Comparison of ENCODE assay signal across 1 cellular context in the genomic region with DNA sequence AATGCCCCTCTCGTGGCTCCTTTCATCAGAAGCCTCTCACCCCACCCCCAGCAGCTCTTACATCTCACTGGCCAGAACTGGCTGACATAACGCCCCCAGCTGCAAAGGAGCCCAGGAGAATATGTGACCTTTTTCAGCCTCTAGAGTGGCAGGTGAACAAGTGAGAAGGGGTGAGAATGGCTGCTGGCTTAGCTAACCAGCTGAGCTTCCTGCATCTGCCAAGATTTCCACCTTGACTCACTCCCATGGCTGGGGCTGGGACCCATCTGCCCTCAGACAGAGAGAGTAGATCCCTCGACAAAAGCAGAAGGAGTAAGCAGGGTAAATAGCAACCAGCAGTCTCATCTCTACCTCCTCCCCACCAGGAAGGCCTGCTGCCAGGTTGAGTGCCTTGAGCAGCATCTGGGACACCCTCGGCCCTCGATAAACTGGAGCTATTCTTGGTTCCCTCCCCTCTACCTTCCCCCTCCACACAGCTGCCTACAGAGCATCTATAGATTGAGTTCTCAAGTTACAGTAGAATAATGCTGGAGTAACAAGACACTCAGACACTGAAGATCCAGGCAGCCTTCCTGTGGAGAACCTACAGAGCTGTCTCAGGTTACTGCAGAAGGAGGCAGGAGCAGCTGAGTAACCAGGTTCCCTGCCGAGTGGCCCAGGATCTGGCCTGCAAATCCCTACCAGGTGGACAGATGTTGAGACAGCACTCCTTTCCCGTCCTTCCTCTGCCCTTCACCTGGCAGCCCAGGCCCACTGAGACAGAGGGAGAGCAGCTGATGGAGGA.
TF ChIP-seq lines count a peak whose summit lies in the region.

No MANE protein-coding gene starts in this region.

TF ChIP-seq in WTC11, 78 proteins besides CTCF, POLR2A, EP300 and RAD21 (continued from another document and continues in another):
- TF ChIP-seq, protein P1, sequence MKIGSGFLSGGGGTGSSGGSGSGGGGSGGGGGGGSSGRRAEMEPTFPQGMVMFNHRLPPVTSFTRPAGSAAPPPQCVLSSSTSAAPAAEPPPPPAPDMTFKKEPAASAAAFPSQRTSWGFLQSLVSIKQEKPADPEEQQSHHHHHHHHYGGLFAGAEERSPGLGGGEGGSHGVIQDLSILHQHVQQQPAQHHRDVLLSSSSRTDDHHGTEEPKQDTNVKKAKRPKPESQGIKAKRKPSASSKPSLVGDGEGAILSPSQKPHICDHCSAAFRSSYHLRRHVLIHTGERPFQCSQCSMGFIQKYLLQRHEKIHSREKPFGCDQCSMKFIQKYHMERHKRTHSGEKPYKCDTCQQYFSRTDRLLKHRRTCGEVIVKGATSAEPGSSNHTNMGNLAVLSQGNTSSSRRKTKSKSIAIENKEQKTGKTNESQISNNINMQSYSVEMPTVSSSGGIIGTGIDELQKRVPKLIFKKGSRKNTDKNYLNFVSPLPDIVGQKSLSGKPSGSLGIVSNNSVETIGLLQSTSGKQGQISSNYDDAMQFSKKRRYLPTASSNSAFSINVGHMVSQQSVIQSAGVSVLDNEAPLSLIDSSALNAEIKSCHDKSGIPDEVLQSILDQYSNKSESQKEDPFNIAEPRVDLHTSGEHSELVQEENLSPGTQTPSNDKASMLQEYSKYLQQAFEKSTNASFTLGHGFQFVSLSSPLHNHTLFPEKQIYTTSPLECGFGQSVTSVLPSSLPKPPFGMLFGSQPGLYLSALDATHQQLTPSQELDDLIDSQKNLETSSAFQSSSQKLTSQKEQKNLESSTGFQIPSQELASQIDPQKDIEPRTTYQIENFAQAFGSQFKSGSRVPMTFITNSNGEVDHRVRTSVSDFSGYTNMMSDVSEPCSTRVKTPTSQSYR (CRISPR knock-in tag; IDR thresholded peaks at IDR 0.05), result 0 out of 2 replicates have a peak, but pooled peaks have one; percentile 34
- TF ChIP-seq, protein P2, sequence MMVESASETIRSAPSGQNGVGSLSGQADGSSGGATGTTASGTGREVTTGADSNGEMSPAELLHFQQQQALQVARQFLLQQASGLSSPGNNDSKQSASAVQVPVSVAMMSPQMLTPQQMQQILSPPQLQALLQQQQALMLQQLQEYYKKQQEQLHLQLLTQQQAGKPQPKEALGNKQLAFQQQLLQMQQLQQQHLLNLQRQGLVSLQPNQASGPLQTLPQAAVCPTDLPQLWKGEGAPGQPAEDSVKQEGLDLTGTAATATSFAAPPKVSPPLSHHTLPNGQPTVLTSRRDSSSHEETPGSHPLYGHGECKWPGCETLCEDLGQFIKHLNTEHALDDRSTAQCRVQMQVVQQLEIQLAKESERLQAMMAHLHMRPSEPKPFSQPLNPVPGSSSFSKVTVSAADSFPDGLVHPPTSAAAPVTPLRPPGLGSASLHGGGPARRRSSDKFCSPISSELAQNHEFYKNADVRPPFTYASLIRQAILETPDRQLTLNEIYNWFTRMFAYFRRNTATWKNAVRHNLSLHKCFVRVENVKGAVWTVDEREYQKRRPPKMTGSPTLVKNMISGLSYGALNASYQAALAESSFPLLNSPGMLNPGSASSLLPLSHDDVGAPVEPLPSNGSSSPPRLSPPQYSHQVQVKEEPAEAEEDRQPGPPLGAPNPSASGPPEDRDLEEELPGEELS (CRISPR knock-in tag; IDR thresholded peaks at IDR 0.05), result no peak; the same call in 1 of the 2 replicates
- TF ChIP-seq, protein P3, sequence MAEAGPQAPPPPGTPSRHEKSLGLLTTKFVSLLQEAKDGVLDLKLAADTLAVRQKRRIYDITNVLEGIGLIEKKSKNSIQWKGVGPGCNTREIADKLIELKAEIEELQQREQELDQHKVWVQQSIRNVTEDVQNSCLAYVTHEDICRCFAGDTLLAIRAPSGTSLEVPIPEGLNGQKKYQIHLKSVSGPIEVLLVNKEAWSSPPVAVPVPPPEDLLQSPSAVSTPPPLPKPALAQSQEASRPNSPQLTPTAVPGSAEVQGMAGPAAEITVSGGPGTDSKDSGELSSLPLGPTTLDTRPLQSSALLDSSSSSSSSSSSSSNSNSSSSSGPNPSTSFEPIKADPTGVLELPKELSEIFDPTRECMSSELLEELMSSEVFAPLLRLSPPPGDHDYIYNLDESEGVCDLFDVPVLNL (CRISPR knock-in tag; IDR thresholded peaks at IDR 0.05; ENCODE audit: borderline replicate concordance, low read depth), result no peak
- TF ChIP-seq CBFB (CRISPR knock-in tag; IDR thresholded peaks at IDR 0.05; ENCODE audit: low read depth) (no peak), GRHL2 (CRISPR knock-in tag; IDR thresholded peaks at IDR 0.05; ENCODE audit: insufficient replicate concordance, severe bottlenecking) (no peak), HMGA2 (CRISPR knock-in tag; IDR thresholded peaks at IDR 0.05) (no peak), PRRX2 (CRISPR knock-in tag; IDR thresholded peaks at IDR 0.05) (peak; percentile 85; the same call in 1 of the 2 replicates), RELA (CRISPR knock-in tag; IDR thresholded peaks at IDR 0.05; ENCODE audit: borderline replicate concordance) (no peak; the same call in 1 of the 2 replicates), FOXP1 (CRISPR knock-in tag; IDR thresholded peaks at IDR 0.05; ENCODE audit: borderline replicate concordance) (0 out of 2 replicates have a peak, but pooled peaks have one; percentile 54), TCF7 (CRISPR knock-in tag; IDR thresholded peaks at IDR 0.05; ENCODE audit: low read depth) (no peak), JUN (CRISPR knock-in tag; IDR thresholded peaks at IDR 0.05) (no peak), ZNF219 (CRISPR knock-in tag; IDR thresholded peaks at IDR 0.05; ENCODE audit: borderline replicate concordance) (no peak), KAT7 (CRISPR knock-in tag; IDR thresholded peaks at IDR 0.05; ENCODE audit: borderline replicate concordance) (no peak), ZNF423 (CRISPR knock-in tag; IDR thresholded peaks at IDR 0.05) (peak; percentile 74; the same call in 1 of the 2 replicates), CREM (CRISPR knock-in tag; IDR thresholded peaks at IDR 0.05) (no peak), ZNF138 (CRISPR knock-in tag; conservative IDR thresholded peaks at IDR 0.05) (no peak), TP53 (CRISPR knock-in tag; IDR thresholded peaks at IDR 0.05) (no peak), ESRRA (CRISPR knock-in tag; IDR thresholded peaks at IDR 0.05; ENCODE audit: borderline replicate concordance) (0 out of 2 replicates have a peak, but pooled peaks have one; percentile 12), ZNF121 (CRISPR knock-in tag; IDR thresholded peaks at IDR 0.05) (no peak), ETV6 (CRISPR knock-in tag; IDR thresholded peaks at IDR 0.05) (0 out of 2 replicates have a peak, but pooled peaks have one; percentile 51), SOX15 (CRISPR knock-in tag; IDR thresholded peaks at IDR 0.05) (no peak)
- TF ChIP-seq, protein P4, sequence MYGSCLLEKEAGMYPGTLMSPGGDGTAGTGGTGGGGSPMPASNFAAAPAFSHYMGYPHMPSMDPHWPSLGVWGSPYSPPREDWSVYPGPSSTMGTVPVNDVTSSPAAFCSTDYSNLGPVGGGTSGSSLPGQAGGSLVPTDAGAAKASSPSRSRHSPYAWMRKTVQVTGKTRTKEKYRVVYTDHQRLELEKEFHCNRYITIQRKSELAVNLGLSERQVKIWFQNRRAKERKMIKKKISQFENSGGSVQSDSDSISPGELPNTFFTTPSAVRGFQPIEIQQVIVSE (CRISPR knock-in tag; IDR thresholded peaks at IDR 0.05; ENCODE audit: borderline replicate concordance), result no peak
- TF ChIP-seq, protein P5, sequence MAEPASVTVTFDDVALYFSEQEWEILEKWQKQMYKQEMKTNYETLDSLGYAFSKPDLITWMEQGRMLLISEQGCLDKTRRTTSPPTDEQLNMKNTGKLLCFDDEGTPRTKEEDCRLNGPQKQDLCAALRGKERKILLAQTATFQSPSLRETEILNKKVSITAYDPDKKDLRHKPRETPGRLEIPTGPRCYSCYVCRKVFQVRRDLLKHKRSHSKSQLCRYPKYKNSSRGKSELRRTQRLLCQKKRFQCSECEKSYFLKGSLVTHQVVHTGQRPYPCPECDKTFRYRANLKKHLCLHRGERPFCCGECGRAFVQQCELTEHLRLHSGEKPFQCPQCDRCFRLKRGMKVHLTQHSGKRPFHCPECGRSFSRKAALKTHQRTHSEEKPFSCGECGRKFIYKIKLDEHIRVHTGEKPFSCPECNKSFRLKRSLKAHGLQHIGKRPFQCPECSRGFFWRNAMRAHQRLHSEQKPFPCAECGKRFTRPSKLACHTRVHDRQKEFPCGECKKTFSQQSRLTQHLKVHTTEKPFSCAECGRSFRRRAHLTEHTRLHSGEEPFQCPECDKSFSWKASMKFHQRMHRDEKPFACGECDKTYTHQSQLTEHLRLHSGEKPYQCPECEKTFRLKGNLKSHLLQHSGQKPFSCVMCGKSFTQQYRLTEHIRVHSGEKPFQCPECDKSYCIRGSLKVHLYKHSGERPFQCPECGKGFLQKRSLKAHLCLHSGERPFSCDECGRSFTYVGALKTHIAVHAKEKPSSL (CRISPR knock-in tag; conservative IDR thresholded peaks at IDR 0.05), result no peak
- TF ChIP-seq, protein P6, sequence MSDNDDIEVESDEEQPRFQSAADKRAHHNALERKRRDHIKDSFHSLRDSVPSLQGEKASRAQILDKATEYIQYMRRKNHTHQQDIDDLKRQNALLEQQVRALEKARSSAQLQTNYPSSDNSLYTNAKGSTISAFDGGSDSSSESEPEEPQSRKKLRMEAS (CRISPR knock-in tag; IDR thresholded peaks at IDR 0.05), result no peak
- TF ChIP-seq, protein P7, sequence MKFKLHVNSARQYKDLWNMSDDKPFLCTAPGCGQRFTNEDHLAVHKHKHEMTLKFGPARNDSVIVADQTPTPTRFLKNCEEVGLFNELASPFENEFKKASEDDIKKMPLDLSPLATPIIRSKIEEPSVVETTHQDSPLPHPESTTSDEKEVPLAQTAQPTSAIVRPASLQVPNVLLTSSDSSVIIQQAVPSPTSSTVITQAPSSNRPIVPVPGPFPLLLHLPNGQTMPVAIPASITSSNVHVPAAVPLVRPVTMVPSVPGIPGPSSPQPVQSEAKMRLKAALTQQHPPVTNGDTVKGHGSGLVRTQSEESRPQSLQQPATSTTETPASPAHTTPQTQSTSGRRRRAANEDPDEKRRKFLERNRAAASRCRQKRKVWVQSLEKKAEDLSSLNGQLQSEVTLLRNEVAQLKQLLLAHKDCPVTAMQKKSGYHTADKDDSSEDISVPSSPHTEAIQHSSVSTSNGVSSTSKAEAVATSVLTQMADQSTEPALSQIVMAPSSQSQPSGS (CRISPR knock-in tag; IDR thresholded peaks at IDR 0.05; ENCODE audit: borderline replicate concordance, low read depth), result no peak
- TF ChIP-seq, protein P8, sequence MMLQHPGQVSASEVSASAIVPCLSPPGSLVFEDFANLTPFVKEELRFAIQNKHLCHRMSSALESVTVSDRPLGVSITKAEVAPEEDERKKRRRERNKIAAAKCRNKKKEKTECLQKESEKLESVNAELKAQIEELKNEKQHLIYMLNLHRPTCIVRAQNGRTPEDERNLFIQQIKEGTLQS (CRISPR knock-in tag; conservative IDR thresholded peaks at IDR 0.05), result no peak
- TF ChIP-seq, protein P9, sequence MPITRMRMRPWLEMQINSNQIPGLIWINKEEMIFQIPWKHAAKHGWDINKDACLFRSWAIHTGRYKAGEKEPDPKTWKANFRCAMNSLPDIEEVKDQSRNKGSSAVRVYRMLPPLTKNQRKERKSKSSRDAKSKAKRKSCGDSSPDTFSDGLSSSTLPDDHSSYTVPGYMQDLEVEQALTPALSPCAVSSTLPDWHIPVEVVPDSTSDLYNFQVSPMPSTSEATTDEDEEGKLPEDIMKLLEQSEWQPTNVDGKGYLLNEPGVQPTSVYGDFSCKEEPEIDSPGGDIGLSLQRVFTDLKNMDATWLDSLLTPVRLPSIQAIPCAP (CRISPR knock-in tag; IDR thresholded peaks at IDR 0.05), result no peak
- TF ChIP-seq, protein P10, sequence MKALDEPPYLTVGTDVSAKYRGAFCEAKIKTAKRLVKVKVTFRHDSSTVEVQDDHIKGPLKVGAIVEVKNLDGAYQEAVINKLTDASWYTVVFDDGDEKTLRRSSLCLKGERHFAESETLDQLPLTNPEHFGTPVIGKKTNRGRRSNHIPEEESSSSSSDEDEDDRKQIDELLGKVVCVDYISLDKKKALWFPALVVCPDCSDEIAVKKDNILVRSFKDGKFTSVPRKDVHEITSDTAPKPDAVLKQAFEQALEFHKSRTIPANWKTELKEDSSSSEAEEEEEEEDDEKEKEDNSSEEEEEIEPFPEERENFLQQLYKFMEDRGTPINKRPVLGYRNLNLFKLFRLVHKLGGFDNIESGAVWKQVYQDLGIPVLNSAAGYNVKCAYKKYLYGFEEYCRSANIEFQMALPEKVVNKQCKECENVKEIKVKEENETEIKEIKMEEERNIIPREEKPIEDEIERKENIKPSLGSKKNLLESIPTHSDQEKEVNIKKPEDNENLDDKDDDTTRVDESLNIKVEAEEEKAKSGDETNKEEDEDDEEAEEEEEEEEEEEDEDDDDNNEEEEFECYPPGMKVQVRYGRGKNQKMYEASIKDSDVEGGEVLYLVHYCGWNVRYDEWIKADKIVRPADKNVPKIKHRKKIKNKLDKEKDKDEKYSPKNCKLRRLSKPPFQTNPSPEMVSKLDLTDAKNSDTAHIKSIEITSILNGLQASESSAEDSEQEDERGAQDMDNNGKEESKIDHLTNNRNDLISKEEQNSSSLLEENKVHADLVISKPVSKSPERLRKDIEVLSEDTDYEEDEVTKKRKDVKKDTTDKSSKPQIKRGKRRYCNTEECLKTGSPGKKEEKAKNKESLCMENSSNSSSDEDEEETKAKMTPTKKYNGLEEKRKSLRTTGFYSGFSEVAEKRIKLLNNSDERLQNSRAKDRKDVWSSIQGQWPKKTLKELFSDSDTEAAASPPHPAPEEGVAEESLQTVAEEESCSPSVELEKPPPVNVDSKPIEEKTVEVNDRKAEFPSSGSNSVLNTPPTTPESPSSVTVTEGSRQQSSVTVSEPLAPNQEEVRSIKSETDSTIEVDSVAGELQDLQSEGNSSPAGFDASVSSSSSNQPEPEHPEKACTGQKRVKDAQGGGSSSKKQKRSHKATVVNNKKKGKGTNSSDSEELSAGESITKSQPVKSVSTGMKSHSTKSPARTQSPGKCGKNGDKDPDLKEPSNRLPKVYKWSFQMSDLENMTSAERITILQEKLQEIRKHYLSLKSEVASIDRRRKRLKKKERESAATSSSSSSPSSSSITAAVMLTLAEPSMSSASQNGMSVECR (CRISPR knock-in tag; IDR thresholded peaks at IDR 0.05; ENCODE audit: borderline replicate concordance), result no peak
- TF ChIP-seq, protein P11, sequence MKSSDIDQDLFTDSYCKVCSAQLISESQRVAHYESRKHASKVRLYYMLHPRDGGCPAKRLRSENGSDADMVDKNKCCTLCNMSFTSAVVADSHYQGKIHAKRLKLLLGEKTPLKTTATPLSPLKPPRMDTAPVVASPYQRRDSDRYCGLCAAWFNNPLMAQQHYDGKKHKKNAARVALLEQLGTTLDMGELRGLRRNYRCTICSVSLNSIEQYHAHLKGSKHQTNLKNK (CRISPR knock-in tag; IDR thresholded peaks at IDR 0.05), result no peak
- TF ChIP-seq, protein P12, sequence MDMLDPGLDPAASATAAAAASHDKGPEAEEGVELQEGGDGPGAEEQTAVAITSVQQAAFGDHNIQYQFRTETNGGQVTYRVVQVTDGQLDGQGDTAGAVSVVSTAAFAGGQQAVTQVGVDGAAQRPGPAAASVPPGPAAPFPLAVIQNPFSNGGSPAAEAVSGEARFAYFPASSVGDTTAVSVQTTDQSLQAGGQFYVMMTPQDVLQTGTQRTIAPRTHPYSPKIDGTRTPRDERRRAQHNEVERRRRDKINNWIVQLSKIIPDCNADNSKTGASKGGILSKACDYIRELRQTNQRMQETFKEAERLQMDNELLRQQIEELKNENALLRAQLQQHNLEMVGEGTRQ (CRISPR knock-in tag; IDR thresholded peaks at IDR 0.05), result no peak
- TF ChIP-seq, protein P13, sequence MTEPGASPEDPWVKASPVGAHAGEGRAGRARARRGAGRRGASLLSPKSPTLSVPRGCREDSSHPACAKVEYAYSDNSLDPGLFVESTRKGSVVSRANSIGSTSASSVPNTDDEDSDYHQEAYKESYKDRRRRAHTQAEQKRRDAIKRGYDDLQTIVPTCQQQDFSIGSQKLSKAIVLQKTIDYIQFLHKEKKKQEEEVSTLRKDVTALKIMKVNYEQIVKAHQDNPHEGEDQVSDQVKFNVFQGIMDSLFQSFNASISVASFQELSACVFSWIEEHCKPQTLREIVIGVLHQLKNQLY (CRISPR knock-in tag; IDR thresholded peaks at IDR 0.05), result no peak
- TF ChIP-seq, protein P14, sequence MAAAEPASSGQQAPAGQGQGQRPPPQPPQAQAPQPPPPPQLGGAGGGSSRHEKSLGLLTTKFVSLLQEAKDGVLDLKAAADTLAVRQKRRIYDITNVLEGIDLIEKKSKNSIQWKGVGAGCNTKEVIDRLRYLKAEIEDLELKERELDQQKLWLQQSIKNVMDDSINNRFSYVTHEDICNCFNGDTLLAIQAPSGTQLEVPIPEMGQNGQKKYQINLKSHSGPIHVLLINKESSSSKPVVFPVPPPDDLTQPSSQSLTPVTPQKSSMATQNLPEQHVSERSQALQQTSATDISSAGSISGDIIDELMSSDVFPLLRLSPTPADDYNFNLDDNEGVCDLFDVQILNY (CRISPR knock-in tag; IDR thresholded peaks at IDR 0.05), result no peak
